ENCODE assay signal across 24 cellular contexts in genomic region chr2:121330921-121331320, GRCh38. TPM values are rescaled to one million over a fixed set of nuclear protein-coding genes. Genes with fewer than 3 reads are reported as not detected.
"Had no signal": no experiment of that assay in that cellular context is flagged by ENCODE, and none has a peak within 500 bp of the region (broad histone marks: within the 10 kb centered on the region; RNA-seq: fewer than 3 reads in every experiment).

No MANE protein-coding gene starts in this region.

- H3K4me1 ChIP-seq: ascending aorta, left ventricle myocardium inferior had no signal

- H3K36me3 ChIP-seq: ascending aorta, cardiac muscle cell, esophagus squamous epithelium, left ventricle myocardium inferior, pancreas, SJCRH30, thoracic aorta had no signal

- H3K9me3 Mint-ChIP-seq: activated naive CD8-positive, alpha-beta T cell treated with anti-CD3 and anti-CD28 coated beads, Interleukin-2, amount 10 ng/mL, durations not matched to agents 7 days and 5 days; activated T-helper 2 cell treated with anti-CD3 and anti-CD28 coated beads, Interferon-gamma antibody, Interleukin-2, Interleukin-4, amounts not matched to agents 10 μg/mL and 5 μg/mL and 100 μg/mL, durations not matched to agents 14 hours and 24 hours and 36 hours; brain; T-helper 2 cell treated with Interferon-gamma antibody and Interleukin-4, amounts not matched to agents 5 μg/mL and 100 μg/mL, for 36 hours had no signal

- H3K4me3 Mint-ChIP-seq: activated CD4-positive, alpha-beta T cell treated with anti-CD3 and anti-CD28 coated beads for 36 hours; activated CD8-positive, alpha-beta T cell treated with anti-CD3 and anti-CD28 coated beads, Interleukin-2, amount 10 ng/mL, durations not matched to agents 7 days and 5 days; activated naive CD8-positive, alpha-beta T cell treated with anti-CD3 and anti-CD28 coated beads, Interleukin-2, amount 10 ng/mL, durations not matched to agents 7 days and 5 days; brain; mesothelial cell of epicardium; T-helper 2 cell treated with Interferon-gamma antibody and Interleukin-4, amounts not matched to agents 5 μg/mL and 100 μg/mL, for 36 hours had no signal

- H3K27me3 ChIP-seq: ascending aorta, cardiac muscle cell, pancreas, SJCRH30 had no signal

- H3K4me1 Mint-ChIP-seq: activated CD4-positive, alpha-beta T cell treated with anti-CD3 and anti-CD28 coated beads for 36 hours; activated naive CD8-positive, alpha-beta T cell treated with anti-CD3 and anti-CD28 coated beads, Interleukin-2, amount 10 ng/mL, durations not matched to agents 7 days and 5 days; brain; mesothelial cell of epicardium; naive B cell had no signal

- H3K27ac Mint-ChIP-seq: activated CD4-positive, alpha-beta T cell treated with anti-CD3 and anti-CD28 coated beads for 36 hours; activated CD8-positive, alpha-beta T cell treated with anti-CD3 and anti-CD28 coated beads, Interleukin-2, amount 10 ng/mL, durations not matched to agents 7 days and 5 days; activated naive CD8-positive, alpha-beta T cell treated with anti-CD3 and anti-CD28 coated beads, Interleukin-2, amount 10 ng/mL, durations not matched to agents 7 days and 5 days; activated T-helper 2 cell treated with anti-CD3 and anti-CD28 coated beads, Interferon-gamma antibody, Interleukin-2, Interleukin-4, amounts not matched to agents 10 μg/mL and 5 μg/mL and 100 μg/mL, durations not matched to agents 14 hours and 24 hours and 36 hours; brain; mesothelial cell of epicardium; naive B cell; T-helper 2 cell treated with Interferon-gamma antibody and Interleukin-4, amounts not matched to agents 5 μg/mL and 100 μg/mL, for 36 hours had no signal

- H3K4me3 ChIP-seq: ascending aorta, cardiac muscle cell, esophagus squamous epithelium, left ventricle myocardium inferior, pancreas, SJCRH30, thoracic aorta had no signal

- H3K36me3 Mint-ChIP-seq: activated naive CD8-positive, alpha-beta T cell treated with anti-CD3 and anti-CD28 coated beads, Interleukin-2, amount 10 ng/mL, durations not matched to agents 7 days and 5 days; brain; mesothelial cell of epicardium; naive B cell had no signal

- DNase-seq: activated CD4-positive, alpha-beta T cell treated with anti-CD3 and anti-CD28 coated beads for 36 hours; activated CD4-positive, CD25-positive, alpha-beta regulatory T cell; activated CD8-positive, alpha-beta T cell treated with anti-CD3 and anti-CD28 coated beads, Interleukin-2, amount 10 ng/mL, durations not matched to agents 7 days and 5 days; activated naive CD4-positive, alpha-beta T cell treated with Interleukin-2 at 50 U/mL for 16 hours; activated naive CD8-positive, alpha-beta T cell treated with anti-CD3 and anti-CD28 coated beads, Interleukin-2, amount 10 ng/mL, durations not matched to agents 7 days and 5 days; esophagus squamous epithelium; foreskin melanocyte; left ventricle myocardium inferior; mammary epithelial cell; naive B cell; right cardiac atrium; SJCRH30; stimulated activated CD4-positive, alpha-beta T cell treated with anti-CD3 and anti-CD28 coated beads, Interleukin-2, amount 100 ng/mL, for 48 hours; stimulated activated naive CD8-positive, alpha-beta T cell treated with anti-CD3 and anti-CD28 coated beads, Interleukin-15, Interleukin-2, amounts not matched to agents 100 U/mL and 50 U/mL, for 24 hours; T-helper 1 cell had no signal

- H3K27ac ChIP-seq: ascending aorta, cardiac muscle cell, esophagus squamous epithelium, left ventricle myocardium inferior, pancreas, SJCRH30, thoracic aorta had no signal

- H3K9me3 ChIP-seq: ascending aorta, esophagus squamous epithelium, left ventricle myocardium inferior, pancreas, SJCRH30, thoracic aorta had no signal

- ATAC-seq: activated CD4-positive, alpha-beta T cell treated with anti-CD3 and anti-CD28 coated beads for 36 hours; activated CD8-positive, alpha-beta T cell treated with anti-CD3 and anti-CD28 coated beads, Interleukin-2, amount 10 ng/mL, durations not matched to agents 7 days and 5 days; pancreas; right cardiac atrium; stimulated activated naive CD8-positive, alpha-beta T cell treated with anti-CD3 and anti-CD28 coated beads, Interleukin-15, Interleukin-2, amounts not matched to agents 100 U/mL and 50 U/mL, for 24 hours had no signal

RNA-seq across cellular contexts. Expression of gene TFCP2L1, which starts 45.9 kb away (rescaled TPM):
- total RNA-seq: activated T-helper 2 cell treated with anti-CD3 and anti-CD28 coated beads, Interferon-gamma antibody, Interleukin-2, Interleukin-4, amounts not matched to agents 10 μg/mL and 5 μg/mL and 100 μg/mL, durations not matched to agents 14 hours and 24 hours and 36 hours; cardiac muscle cell; glomerular endothelial cell had no signal
